Comparison of ENCODE assay signal across 2 cellular contexts in genomic region chr3:51393564-51393963, GRCh38.
TF ChIP-seq lines count a peak whose summit lies in the region.

No MANE protein-coding gene starts in this region.

TF ChIP-seq in SK-N-SH, 30 proteins besides CTCF, POLR2A, EP300 and RAD21 (continued from another document):
- TF ChIP-seq REST (IDR thresholded peaks at IDR 0.05; ENCODE audit: low read depth, low read length) (no peak), SMC3 (IDR thresholded peaks at IDR 0.05; ENCODE audit: low read depth, low read length) (no peak), TAF1 (IDR thresholded peaks at IDR 0.05; ENCODE audit: borderline replicate concordance, low read depth, low read length) (no peak), NFIC (IDR thresholded peaks at IDR 0.05; ENCODE audit: borderline replicate concordance) (no peak), JUND (IDR thresholded peaks at IDR 0.05) (no peak), MEF2A (IDR thresholded peaks at IDR 0.05; ENCODE audit: borderline replicate concordance, low read depth) (no peak), NRF1 (IDR thresholded peaks at IDR 0.05; ENCODE audit: low read depth, low read length) (no peak), RFX5 (IDR thresholded peaks at IDR 0.05; ENCODE audit: low read length) (no peak), RCOR1 (IDR thresholded peaks at IDR 0.05; ENCODE audit: low read length) (no peak), RXRA (IDR thresholded peaks at IDR 0.05; ENCODE audit: borderline replicate concordance, low read depth) (no peak)
- TF ChIP-seq, protein P1, sequence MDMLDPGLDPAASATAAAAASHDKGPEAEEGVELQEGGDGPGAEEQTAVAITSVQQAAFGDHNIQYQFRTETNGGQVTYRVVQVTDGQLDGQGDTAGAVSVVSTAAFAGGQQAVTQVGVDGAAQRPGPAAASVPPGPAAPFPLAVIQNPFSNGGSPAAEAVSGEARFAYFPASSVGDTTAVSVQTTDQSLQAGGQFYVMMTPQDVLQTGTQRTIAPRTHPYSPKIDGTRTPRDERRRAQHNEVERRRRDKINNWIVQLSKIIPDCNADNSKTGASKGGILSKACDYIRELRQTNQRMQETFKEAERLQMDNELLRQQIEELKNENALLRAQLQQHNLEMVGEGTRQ (IDR thresholded peaks at IDR 0.05; ENCODE audit: borderline replicate concordance, low read depth, low read length), result no peak
- TF ChIP-seq, protein P2, sequence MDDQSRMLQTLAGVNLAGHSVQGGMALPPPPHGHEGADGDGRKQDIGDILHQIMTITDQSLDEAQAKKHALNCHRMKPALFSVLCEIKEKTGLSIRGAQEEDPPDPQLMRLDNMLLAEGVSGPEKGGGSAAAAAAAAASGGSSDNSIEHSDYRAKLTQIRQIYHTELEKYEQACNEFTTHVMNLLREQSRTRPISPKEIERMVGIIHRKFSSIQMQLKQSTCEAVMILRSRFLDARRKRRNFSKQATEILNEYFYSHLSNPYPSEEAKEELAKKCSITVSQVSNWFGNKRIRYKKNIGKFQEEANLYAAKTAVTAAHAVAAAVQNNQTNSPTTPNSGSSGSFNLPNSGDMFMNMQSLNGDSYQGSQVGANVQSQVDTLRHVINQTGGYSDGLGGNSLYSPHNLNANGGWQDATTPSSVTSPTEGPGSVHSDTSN (IDR thresholded peaks at IDR 0.05), result no peak

TF ChIP-seq in SK-N-SH treated with all-trans-retinoic acid at 6 μM for 48 hours, 23 proteins besides CTCF, POLR2A, EP300 and RAD21 (continued from another document):
- no peak for TF ChIP-seq CREB5 (CRISPR knock-in tag; IDR thresholded peaks at IDR 0.05; ENCODE audit: low read depth)
- no peak for TF ChIP-seq ZNF565 (CRISPR knock-in tag; conservative IDR thresholded peaks at IDR 0.05; ENCODE audit: low read depth)
- no peak for TF ChIP-seq OSR1 (CRISPR knock-in tag; IDR thresholded peaks at IDR 0.05)
- TF ChIP-seq PATZ1 (CRISPR knock-in tag; IDR thresholded peaks at IDR 0.05; ENCODE audit: borderline replicate concordance), result no peak
- TF ChIP-seq ARNTL (CRISPR knock-in tag; IDR thresholded peaks at IDR 0.05; ENCODE audit: borderline replicate concordance, low read depth), result no peak
- no peak for TF ChIP-seq CSDC2 (CRISPR knock-in tag; IDR thresholded peaks at IDR 0.05)
- no peak for TF ChIP-seq RARB (CRISPR knock-in tag; IDR thresholded peaks at IDR 0.05)
- no peak for TF ChIP-seq ISL1 (CRISPR knock-in tag; IDR thresholded peaks at IDR 0.05)
- TF ChIP-seq GLIS3 (CRISPR knock-in tag; IDR thresholded peaks at IDR 0.05), result no peak
- TF ChIP-seq, protein P3, sequence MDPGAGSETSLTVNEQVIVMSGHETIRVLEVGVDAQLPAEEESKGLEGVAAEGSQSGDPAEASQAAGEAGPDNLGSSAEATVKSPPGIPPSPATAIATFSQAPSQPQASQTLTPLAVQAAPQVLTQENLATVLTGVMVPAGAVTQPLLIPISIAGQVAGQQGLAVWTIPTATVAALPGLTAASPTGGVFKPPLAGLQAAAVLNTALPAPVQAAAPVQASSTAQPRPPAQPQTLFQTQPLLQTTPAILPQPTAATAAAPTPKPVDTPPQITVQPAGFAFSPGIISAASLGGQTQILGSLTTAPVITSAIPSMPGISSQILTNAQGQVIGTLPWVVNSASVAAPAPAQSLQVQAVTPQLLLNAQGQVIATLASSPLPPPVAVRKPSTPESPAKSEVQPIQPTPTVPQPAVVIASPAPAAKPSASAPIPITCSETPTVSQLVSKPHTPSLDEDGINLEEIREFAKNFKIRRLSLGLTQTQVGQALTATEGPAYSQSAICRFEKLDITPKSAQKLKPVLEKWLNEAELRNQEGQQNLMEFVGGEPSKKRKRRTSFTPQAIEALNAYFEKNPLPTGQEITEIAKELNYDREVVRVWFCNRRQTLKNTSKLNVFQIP (CRISPR knock-in tag; IDR thresholded peaks at IDR 0.05; ENCODE audit: borderline replicate concordance, low read depth), result no peak
- TF ChIP-seq ZFP3 (CRISPR knock-in tag; IDR thresholded peaks at IDR 0.05), result no peak
- no peak for TF ChIP-seq TCF4 (CRISPR knock-in tag; IDR thresholded peaks at IDR 0.05; ENCODE audit: borderline replicate concordance)
- no peak for TF ChIP-seq SNAI2 (CRISPR knock-in tag; IDR thresholded peaks at IDR 0.05)
- TF ChIP-seq, protein P4, sequence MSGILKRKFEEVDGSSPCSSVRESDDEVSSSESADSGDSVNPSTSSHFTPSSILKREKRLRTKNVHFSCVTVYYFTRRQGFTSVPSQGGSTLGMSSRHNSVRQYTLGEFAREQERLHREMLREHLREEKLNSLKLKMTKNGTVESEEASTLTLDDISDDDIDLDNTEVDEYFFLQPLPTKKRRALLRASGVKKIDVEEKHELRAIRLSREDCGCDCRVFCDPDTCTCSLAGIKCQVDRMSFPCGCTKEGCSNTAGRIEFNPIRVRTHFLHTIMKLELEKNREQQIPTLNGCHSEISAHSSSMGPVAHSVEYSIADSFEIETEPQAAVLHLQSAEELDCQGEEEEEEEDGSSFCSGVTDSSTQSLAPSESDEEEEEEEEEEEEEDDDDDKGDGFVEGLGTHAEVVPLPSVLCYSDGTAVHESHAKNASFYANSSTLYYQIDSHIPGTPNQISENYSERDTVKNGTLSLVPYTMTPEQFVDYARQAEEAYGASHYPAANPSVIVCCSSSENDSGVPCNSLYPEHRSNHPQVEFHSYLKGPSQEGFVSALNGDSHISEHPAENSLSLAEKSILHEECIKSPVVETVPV (CRISPR knock-in tag; IDR thresholded peaks at IDR 0.05), result no peak
- TF ChIP-seq BACH2 (CRISPR knock-in tag; IDR thresholded peaks at IDR 0.05; ENCODE audit: borderline replicate concordance), result no peak
